17 cellular contexts compared by ENCODE assay signal in genomic region chr3:33006081-33006480, GRCh38. TPM values are rescaled to one million over a fixed set of nuclear protein-coding genes. Genes with fewer than 3 reads are reported as not detected.
A peak's percentile ranks its signal among the peaks of the same experiment; 100 is the strongest.
DNase-seq lines count a peak whose midpoint lies in the region; ATAC-seq and TF ChIP-seq lines count a peak whose summit lies in the region.
"Had no signal": no experiment of that assay in that cellular context is flagged by ENCODE, and none has a peak within 500 bp of the region (broad histone marks: within the 10 kb centered on the region; RNA-seq: fewer than 3 reads in every experiment).

No MANE protein-coding gene starts in this region.

- CTCF ChIA-PET in CD4-positive, alpha-beta T cell (lab: Charles Lee) = interaction anchor here (1.2 kb wide), 2 partner anchors 13 to 58 kb away, joined by 3 to 5 read pairs; no protein-coding TSS in a partner anchor
- CTCF ChIA-PET in WTC11 (lab: Charles Lee) = interaction anchor here (1.2 to 3.4 kb wide), 2 partner anchors 14 to 58 kb away, joined by 3 to 25 read pairs; no protein-coding TSS in a partner anchor

- TF ChIP-seq CTCF in CD4-positive, alpha-beta T cell (IDR thresholded peaks at IDR 0.05) = no peak
- no peak for TF ChIP-seq CTCF in WTC11 (IDR thresholded peaks at IDR 0.05)

- no peak overlapping the region for H3K4me3 Mint-ChIP-seq in CD4-positive, alpha-beta T cell
- H3K4me3 Mint-ChIP-seq in WTC11 = no peak overlapping the region
- H3K4me3 Mint-ChIP-seq: activated naive CD4-positive, alpha-beta T cell treated with anti-CD3 and anti-CD28 coated beads, Interleukin-2, amount 10 ng/mL, durations not matched to agents 7 days and 5 days; natural killer cell had no signal

- peaks cover 2% of the 10 kb centered on the region for H3K9me3 Mint-ChIP-seq in CD4-positive, alpha-beta T cell
- H3K9me3 Mint-ChIP-seq in WTC11 = peaks cover 5% of the 10 kb centered on the region; the same call in 1 of the 2 replicates
- H3K9me3 Mint-ChIP-seq: natural killer cell had no signal

- intact Hi-C loops in CD4-positive, alpha-beta T cell (cut with DNase I, micrococcal nuclease) = loop anchor here in 1 of 2 experiments (5.0 kb wide), 1 partner anchor 44 kb away; no protein-coding TSS in a partner anchor

- H3K4me1 Mint-ChIP-seq in CD4-positive, alpha-beta T cell (ENCODE audit: low read depth) = peaks cover 45% of the 10 kb centered on the region
- H3K4me1 Mint-ChIP-seq in WTC11 = peaks cover 21% of the 10 kb centered on the region

- H3K9me3 ChIP-seq in CD4-positive, alpha-beta T cell (ENCODE audit: control insufficient read depth, low read length) = no peaks in the 10 kb centered on the region
- H3K9me3 ChIP-seq: esophagus muscularis mucosa, thoracic aorta had no signal

- DNase-seq in CD4-positive, alpha-beta T cell = peak in 2 of 10 experiments; percentile 16 to 41
- peak; percentile 13 for DNase-seq in ELF-1 (ENCODE audit: low read depth, low spot score)
- peak; percentile 59 for DNase-seq in WTC11 (ENCODE audit: low spot score)
- DNase-seq in erythroblast (lab: John Stamatoyannopoulos, UW) = peak; percentile 9 to 15
- DNase-seq in iPS-NIHi11 (ENCODE audit: low spot score) = no peak
- DNase-seq: activated naive CD4-positive, alpha-beta T cell treated with anti-CD3 and anti-CD28 coated beads, Interleukin-2, amount 10 ng/mL, durations not matched to agents 7 days and 5 days; KG1; natural killer cell; NCI-H1092; NCI-H69; stimulated activated CD4-positive, alpha-beta T cell treated with anti-CD3 and anti-CD28 coated beads, Interleukin-4, amount 100 ng/mL, for 1 hour had no signal

- peak overlapping the region; percentile 64 for H3K27ac Mint-ChIP-seq in CD4-positive, alpha-beta T cell
- H3K27ac Mint-ChIP-seq in WTC11 = 0 out of 2 replicates have a peak overlapping the region, but pooled peaks have one; percentile 39
- H3K27ac Mint-ChIP-seq: activated naive CD4-positive, alpha-beta T cell treated with anti-CD3 and anti-CD28 coated beads, Interleukin-2, amount 10 ng/mL, durations not matched to agents 7 days and 5 days; natural killer cell had no signal

- H3K27ac ChIP-seq in CD4-positive, alpha-beta T cell (ENCODE audit: low read depth, low read length) = no peak overlapping the region
- H3K27ac ChIP-seq: esophagus muscularis mucosa, SK-N-MC, thoracic aorta had no signal

- no peaks in the 10 kb centered on the region for H3K27me3 ChIP-seq in CD4-positive, alpha-beta T cell (ENCODE audit: control insufficient read depth, insufficient read depth, low read length)
- H3K27me3 ChIP-seq: esophagus muscularis mucosa had no signal

- H3K27me3 Mint-ChIP-seq in CD4-positive, alpha-beta T cell = no peaks in the 10 kb centered on the region
- no peaks in the 10 kb centered on the region for H3K27me3 Mint-ChIP-seq in WTC11 (ENCODE audit: low read depth)

- no peak for TF ChIP-seq POLR2A in erythroblast (IDR thresholded peaks at IDR 0.05; ENCODE audit: low read length)

- POLR2A ChIA-PET in CD4-positive, alpha-beta T cell (lab: Charles Lee) = no interaction called here
- POLR2A ChIA-PET in WTC11 (lab: Charles Lee) = no interaction called here

- ATAC-seq in CD4-positive, alpha-beta T cell (ENCODE audit: poor library complexity) = no peak
- ATAC-seq in WTC11 = peak; percentile 93
- no peak for ATAC-seq in HG03460 (IDR thresholded peaks at IDR 0.05; ENCODE audit: unreplicated experiment)
- ATAC-seq in HG03442 (IDR thresholded peaks at IDR 0.05; ENCODE audit: unreplicated experiment) = no peak
- ATAC-seq: natural killer cell had no signal

- peaks cover 28% of the 10 kb centered on the region for H3K36me3 Mint-ChIP-seq in CD4-positive, alpha-beta T cell (ENCODE audit: low read depth)
- H3K36me3 Mint-ChIP-seq in WTC11 = peaks cover 10% of the 10 kb centered on the region
- H3K36me3 Mint-ChIP-seq: natural killer cell had no signal

TF ChIP-seq in WTC11, 78 proteins besides CTCF, POLR2A, EP300 and RAD21 (continues in another document):
- TF ChIP-seq MXD4 (CRISPR knock-in tag; IDR thresholded peaks at IDR 0.05; ENCODE audit: borderline replicate concordance) = no peak
- TF ChIP-seq GRHL2 (CRISPR knock-in tag; IDR thresholded peaks at IDR 0.05; ENCODE audit: insufficient replicate concordance, severe bottlenecking) = no peak
- TF ChIP-seq MAX (CRISPR knock-in tag; IDR thresholded peaks at IDR 0.05) = no peak
- TF ChIP-seq RELA (CRISPR knock-in tag; IDR thresholded peaks at IDR 0.05; ENCODE audit: borderline replicate concordance) = no peak
- TF ChIP-seq ATF2 (CRISPR knock-in tag; IDR thresholded peaks at IDR 0.05; ENCODE audit: borderline replicate concordance, low read depth) = no peak
- TF ChIP-seq ZBTB43 (CRISPR knock-in tag; IDR thresholded peaks at IDR 0.05) = no peak
- TF ChIP-seq ZNF512 (CRISPR knock-in tag; IDR thresholded peaks at IDR 0.05; ENCODE audit: borderline replicate concordance) = no peak
- no peak for TF ChIP-seq NR3C1 (CRISPR knock-in tag; conservative IDR thresholded peaks at IDR 0.05; ENCODE audit: low read depth)
- no peak for TF ChIP-seq OVOL2 (CRISPR knock-in tag; IDR thresholded peaks at IDR 0.05; ENCODE audit: borderline replicate concordance)
- no peak for TF ChIP-seq ZSCAN18 (CRISPR knock-in tag; IDR thresholded peaks at IDR 0.05)
- no peak for TF ChIP-seq MLX (CRISPR knock-in tag; IDR thresholded peaks at IDR 0.05)
- TF ChIP-seq ZNF121 (CRISPR knock-in tag; IDR thresholded peaks at IDR 0.05) = no peak
- no peak for TF ChIP-seq ZNF671 (CRISPR knock-in tag; IDR thresholded peaks at IDR 0.05)

RNA-seq across cellular contexts. Expression of gene CCR4, which starts 54.6 kb away (rescaled TPM):
- 10 to 100 TPM; 76.2 to 80.1 TPM for total RNA-seq in CD4-positive, alpha-beta T cell
- 0.11 to 0.22 TPM (median 0.11 TPM) in 3 replicates for total RNA-seq in WTC11 (2021)
- total RNA-seq: H4 had no signal

Comparison
In these comparisons a context has a peak if more than half of its experiments do, and no peak if none do; other contexts are left out.
1. RNA of gene CCR4, which starts 54.6 kb away (total RNA-seq): 76.2 to 80.1 TPM in CD4-positive, alpha-beta T cell; 0.11 to 0.22 TPM in WTC11; every median in the first group is over 10 times any median in the second.